ENCODE assay signal across 13 cellular contexts in genomic region chr9:114989600-114990410, GRCh38. TPM values are rescaled to one million over a fixed set of nuclear protein-coding genes. Genes with fewer than 3 reads are reported as not detected.
A peak's percentile ranks its signal among the peaks of the same experiment; 100 is the strongest.
DNase-seq lines count a peak whose midpoint lies in the region; ATAC-seq and TF ChIP-seq lines count a peak whose summit lies in the region.
"Had no signal": no experiment of that assay in that cellular context is flagged by ENCODE, and none has a peak within 500 bp of the region (broad histone marks: within the 10 kb centered on the region; RNA-seq: fewer than 3 reads in every experiment).

No MANE protein-coding gene starts in this region.

- H3K27ac Mint-ChIP-seq in activated CD4-positive, alpha-beta memory T cell treated with anti-CD3 and anti-CD28 coated beads for 36 hours: peak overlapping the region; percentile 94
- H3K27ac Mint-ChIP-seq in mesothelial cell of epicardium: no peak overlapping the region
- H3K27ac Mint-ChIP-seq: neural progenitor cell had no signal

- peaks cover 72% of the 10 kb centered on the region for H3K4me1 Mint-ChIP-seq in activated CD4-positive, alpha-beta memory T cell treated with anti-CD3 and anti-CD28 coated beads for 36 hours (ENCODE audit: low read depth)
- peaks cover 3% of the 10 kb centered on the region for H3K4me1 Mint-ChIP-seq in mesothelial cell of epicardium
- H3K4me1 Mint-ChIP-seq: neural progenitor cell had no signal

- TF ChIP-seq CTCF in ovary (IDR thresholded peaks at IDR 0.05) (no peak), mesothelial cell of epicardium (IDR thresholded peaks at IDR 0.05; ENCODE audit: unreplicated experiment) (no peak)

- POLR2A ChIA-PET in activated CD4-positive, alpha-beta memory T cell treated with anti-CD3 and anti-CD28 coated beads for 36 hours (lab: Charles Lee): interaction anchor here (0.6 to 2.9 kb wide), 23 partner anchors 11 to 604 kb away, joined by 3 to 71 read pairs (median 5); partner anchors contain the start of gene TNFSF8

- no peaks in the 10 kb centered on the region for H3K4me1 ChIP-seq in ovary (ENCODE audit: insufficient read depth)
- H3K4me1 ChIP-seq: neural progenitor cell had no signal

- intact Hi-C loops in activated CD4-positive, alpha-beta memory T cell treated with anti-CD3 and anti-CD28 coated beads for 36 hours (cut with micrococcal nuclease): loop anchor here (1.0 to 5.0 kb wide), 12 partner anchors 9 to 603 kb away; partner anchors contain the start of genes AKNA and TNFSF8
- intact Hi-C loops in ovary (cut with DNase I) (no loop called here), posterior cingulate gyrus (cut with DNase I) (no loop called here)

- peak; percentile 86 for DNase-seq in activated CD4-positive, alpha-beta memory T cell treated with anti-CD3 and anti-CD28 coated beads for 36 hours
- peak; percentile 82 for DNase-seq in stimulated activated CD4-positive, alpha-beta T cell treated with anti-CD3 and anti-CD28 coated beads, Interleukin-15, amount 100 ng/mL, for 24 hours
- DNase-seq in ovary (no peak), mesothelial cell of epicardium (ENCODE audit: low spot score in 2 of 2, unreplicated experiment in 2 of 2) (no peak), T-helper 9 cell (no peak), posterior cingulate gyrus (no peak)
- DNase-seq: caudate nucleus, DMS79, NCI-H1436 treated with DMSO at 0.1 percent for 48 hours, thyroid gland had no signal

- H3K36me3 ChIP-seq in ovary: no peaks in the 10 kb centered on the region
- H3K36me3 ChIP-seq: neural progenitor cell, thyroid gland had no signal

- no peaks in the 10 kb centered on the region for H3K27me3 ChIP-seq in ovary
- H3K27me3 ChIP-seq: thyroid gland had no signal

- no peaks in the 10 kb centered on the region for H3K36me3 Mint-ChIP-seq in activated CD4-positive, alpha-beta memory T cell treated with anti-CD3 and anti-CD28 coated beads for 36 hours
- H3K36me3 Mint-ChIP-seq in mesothelial cell of epicardium: no peaks in the 10 kb centered on the region
- H3K36me3 Mint-ChIP-seq: neural progenitor cell had no signal

- no peak for TF ChIP-seq POLR2A in ovary (IDR thresholded peaks at IDR 0.05)

- CTCF ChIA-PET in activated CD4-positive, alpha-beta memory T cell treated with anti-CD3 and anti-CD28 coated beads for 36 hours (lab: Charles Lee): interaction anchor here (0.6 to 2.4 kb wide), 20 partner anchors 13 to 584 kb away, joined by 3 to 22 read pairs (median 4); partner anchors contain the start of gene TEX48

- no peaks in the 10 kb centered on the region for H3K27me3 Mint-ChIP-seq in activated CD4-positive, alpha-beta memory T cell treated with anti-CD3 and anti-CD28 coated beads for 36 hours
- H3K27me3 Mint-ChIP-seq in mesothelial cell of epicardium (ENCODE audit: low read depth): no peaks in the 10 kb centered on the region

- H3K4me3 ChIP-seq in ovary: no peak overlapping the region
- H3K4me3 ChIP-seq: neural progenitor cell, thyroid gland had no signal

- ATAC-seq in GM18861 (IDR thresholded peaks at IDR 0.05; ENCODE audit: unreplicated experiment) (peak; percentile 37), HG02870 (IDR thresholded peaks at IDR 0.05; ENCODE audit: unreplicated experiment) (peak; percentile 52)

- no peaks in the 10 kb centered on the region for H3K9me3 ChIP-seq in ovary
- H3K9me3 ChIP-seq: thyroid gland had no signal

- 56 to 70% (median 61%) methylated on average over 4 of the region's 4 CpGs for WGBS in ovary, 3 donors

- H3K27ac ChIP-seq in ovary: no peak overlapping the region
- H3K27ac ChIP-seq: neural progenitor cell, thyroid gland had no signal

- TF ChIP-seq EP300 in ovary (IDR thresholded peaks at IDR 0.05): no peak

- H3K4me3 Mint-ChIP-seq in activated CD4-positive, alpha-beta memory T cell treated with anti-CD3 and anti-CD28 coated beads for 36 hours: peak overlapping the region; percentile 5
- no peak overlapping the region for H3K4me3 Mint-ChIP-seq in mesothelial cell of epicardium
- H3K4me3 Mint-ChIP-seq: neural progenitor cell had no signal

- H3K9me3 Mint-ChIP-seq in activated CD4-positive, alpha-beta memory T cell treated with anti-CD3 and anti-CD28 coated beads for 36 hours: no peaks in the 10 kb centered on the region
- no peaks in the 10 kb centered on the region for H3K9me3 Mint-ChIP-seq in mesothelial cell of epicardium
- H3K9me3 Mint-ChIP-seq: neural progenitor cell had no signal

RNA-seq across cellular contexts. Expression of gene TNFSF8, which starts 59.4 kb away (rescaled TPM):
- total RNA-seq in activated CD4-positive, alpha-beta memory T cell treated with anti-CD3 and anti-CD28 coated beads for 36 hours: 10 to 100 TPM; 37.9 to 38.7 TPM
- total RNA-seq in ovary (1 to 10 TPM in 4 of 7 donors, under 1 TPM in 3; 0.45 to 1.6 (median 1.0) TPM), mesothelial cell of epicardium (not detected in 3 replicates)
- polyA plus RNA-seq in ovary: 1 to 10 TPM in 1 of 2 donors, under 1 TPM in 1; 0.38 to 5.2 TPM

Comparison
In these comparisons a context has a peak if more than half of its experiments do, and no peak if none do; other contexts are left out.
1. DNase-seq: peak in activated CD4-positive, alpha-beta memory T cell treated with anti-CD3 and anti-CD28 coated beads for 36 hours (single experiment) and stimulated activated CD4-positive, alpha-beta T cell treated with anti-CD3 and anti-CD28 coated beads, Interleukin-15, amount 100 ng/mL, for 24 hours (single experiment); none in ovary (0 of 5), mesothelial cell of epicardium (0 of 2), T-helper 9 cell (single experiment) and posterior cingulate gyrus (0 of 10).
2. RNA of gene TNFSF8, which starts 59.4 kb away (total RNA-seq): 37.9 to 38.7 TPM in activated CD4-positive, alpha-beta memory T cell treated with anti-CD3 and anti-CD28 coated beads for 36 hours; 0.45 to 1.6 TPM in ovary and not detected in mesothelial cell of epicardium; every median in the first group is over 10 times any median in the second.